In genomic region chr10:31620236-31621151, GRCh38 we compare ENCODE assay signal across 10 cellular contexts.
A peak's percentile ranks its signal among the peaks of the same experiment; 100 is the strongest.
DNase-seq lines count a peak whose midpoint lies in the region; ATAC-seq and TF ChIP-seq lines count a peak whose summit lies in the region.
"Had no signal": no experiment of that assay in that cellular context is flagged by ENCODE, and none has a peak within 500 bp of the region (broad histone marks: within the 10 kb centered on the region; RNA-seq: fewer than 3 reads in every experiment).

No MANE protein-coding gene starts in this region.

- DNase-seq in AG10803 (ENCODE audit: low read depth) (peak; percentile 89), NCI-H82 (lab: John Stamatoyannopoulos, UW) (peak; percentile 55), fibroblast of pulmonary artery (ENCODE audit: low read depth) (peak; percentile 58), neural progenitor cell (ENCODE audit: low spot score) (peak; percentile 39), NCI-H1417 (lab: John Stamatoyannopoulos, UW) (no peak), NCI-H446 (lab: John Stamatoyannopoulos, UW) (no peak)
- DNase-seq: activated effector memory CD4-positive, alpha-beta T cell treated with anti-CD3 and anti-CD28 coated beads, Interleukin-2, amount 50 U/mL, for 16 hours; CD4-positive, CD25-positive, alpha-beta regulatory T cell had no signal

- H3K36me3 Mint-ChIP-seq in neural progenitor cell = no peaks in the 10 kb centered on the region
- H3K36me3 Mint-ChIP-seq: CD4-positive, CD25-positive, alpha-beta regulatory T cell had no signal

- H2AFZ ChIP-seq in neural progenitor cell (replicated peaks) = no peak overlapping the region

- peaks cover 9% of the 10 kb centered on the region for H3K9me3 Mint-ChIP-seq in neural progenitor cell

- H4K20me1 ChIP-seq in neural progenitor cell (ENCODE audit: low read depth) = no peaks in the 10 kb centered on the region

- H3K9ac ChIP-seq in neural progenitor cell = no peak overlapping the region

- no peak overlapping the region for H3K4me3 ChIP-seq in AG10803 (ENCODE audit: low read length)
- H3K4me3 ChIP-seq in fibroblast of pulmonary artery (replicated peaks; ENCODE audit: low read depth, low read length) = no peak overlapping the region
- no peak overlapping the region for H3K4me3 ChIP-seq in neural progenitor cell

- H3K27me3 Mint-ChIP-seq in neural progenitor cell (ENCODE audit: insufficient read depth, low read depth) = no peaks in the 10 kb centered on the region

- peaks cover 17% of the 10 kb centered on the region for H3K4me1 Mint-ChIP-seq in neural progenitor cell

- H3K36me3 ChIP-seq in neural progenitor cell = no peaks in the 10 kb centered on the region

- H3K4me1 ChIP-seq in neural progenitor cell = peaks cover 4% of the 10 kb centered on the region

- H3K9me3 ChIP-seq in neural progenitor cell (ENCODE audit: low read depth) = no peaks in the 10 kb centered on the region

- H3K27me3 ChIP-seq in neural progenitor cell = no peaks in the 10 kb centered on the region

- H3K4me2 ChIP-seq in neural progenitor cell = no peak overlapping the region

- peak overlapping the region; percentile 76 for H3K27ac Mint-ChIP-seq in neural progenitor cell
- H3K27ac Mint-ChIP-seq: CD4-positive, CD25-positive, alpha-beta regulatory T cell had no signal

- H3F3A ChIP-seq in neural progenitor cell (ENCODE audit: low read depth) = no peaks in the 10 kb centered on the region

- ATAC-seq in HG03521 (IDR thresholded peaks at IDR 0.05; ENCODE audit: unreplicated experiment) (no peak), HG02798 (IDR thresholded peaks at IDR 0.05; ENCODE audit: poor library complexity, unreplicated experiment) (no peak)

- TF ChIP-seq CTCF in AG10803 (conservative IDR thresholded peaks at IDR 0.05; ENCODE audit: low read length) (peak; percentile 54), fibroblast of pulmonary artery (IDR thresholded peaks at IDR 0.05; ENCODE audit: low read length, missing control alignments) (peak; percentile 27), neural progenitor cell (IDR thresholded peaks at IDR 0.05) (peak; percentile 49)

- no peak overlapping the region for H3K27ac ChIP-seq in neural progenitor cell

- H3K79me2 ChIP-seq in neural progenitor cell (ENCODE audit: low read depth) = no peaks in the 10 kb centered on the region

- no peak overlapping the region for H3K4me3 Mint-ChIP-seq in neural progenitor cell
- H3K4me3 Mint-ChIP-seq: CD4-positive, CD25-positive, alpha-beta regulatory T cell had no signal

Comparison
In these comparisons a context has a peak if more than half of its experiments do, and no peak if none do; other contexts are left out.
1. DNase-seq: peak in AG10803 (single experiment), NCI-H82 (single experiment), fibroblast of pulmonary artery (single experiment) and neural progenitor cell (single experiment); none in NCI-H1417 (0 of 3) and NCI-H446 (0 of 2).
2. Peak in every context shown above with its lines, with median percentiles within 50 percentile points of each other: CTCF ChIP-seq.